In the genomic region with DNA sequence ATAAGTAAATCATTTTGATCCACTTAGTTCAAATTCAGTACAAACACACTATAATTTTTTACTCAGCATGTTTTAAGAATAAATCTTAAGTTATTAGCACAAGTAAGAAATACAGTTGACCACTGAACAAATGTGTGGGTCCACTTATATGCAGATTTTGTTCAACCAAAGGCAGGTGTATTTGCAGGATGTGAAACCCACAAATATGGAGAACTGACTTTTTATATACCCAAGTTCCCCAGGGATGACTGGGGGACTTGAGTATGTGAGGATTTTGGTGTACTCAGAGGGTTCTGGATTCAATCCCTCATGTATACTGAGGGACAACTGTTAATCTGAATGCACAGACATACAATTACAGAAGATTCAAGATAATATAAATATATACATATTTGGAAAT, we compare ENCODE assay signal across 31 cellular contexts. TPM values are rescaled to one million over a fixed set of nuclear protein-coding genes. Genes with fewer than 3 reads are reported as not detected.
DNase-seq lines count a peak whose midpoint lies in the region; ATAC-seq, FAIRE-seq and TF ChIP-seq lines count a peak whose summit lies in the region.
"Had no signal": no experiment of that assay in that cellular context is flagged by ENCODE, and none has a peak within 500 bp of the region (broad histone marks: within the 10 kb centered on the region; RNA-seq: fewer than 3 reads in every experiment).

No MANE protein-coding gene starts in this region.

- no peak overlapping the region for H3K9ac ChIP-seq in OCI-LY3 (ENCODE audit: low read length)
- H3K9ac ChIP-seq: parathyroid adenoma had no signal

- FAIRE-seq in small intestine (lab: Jason Lieb, UNC), result no peak
- FAIRE-seq: A549 had no signal

- no peak overlapping the region for H3K27ac ChIP-seq in OCI-LY3 (ENCODE audit: low read length)
- no peak overlapping the region for H3K27ac ChIP-seq in ovary
- no peak overlapping the region for H3K27ac ChIP-seq in small intestine (ENCODE audit: low read depth in 1 of 2, low read length in 1 of 2)
- H3K27ac ChIP-seq: A549, body of pancreas, esophagus squamous epithelium, heart left ventricle, left ventricle myocardium inferior, parathyroid adenoma, SJCRH30, thoracic aorta, uterus had no signal

- TF ChIP-seq EP300 in ovary (IDR thresholded peaks at IDR 0.05), result no peak

- H3K4me1 ChIP-seq in OCI-LY3 (ENCODE audit: low read length) (peaks cover 38% of the 10 kb centered on the region), ovary (ENCODE audit: insufficient read depth) (no peaks in the 10 kb centered on the region), small intestine (ENCODE audit: control insufficient read depth in 2 of 2, insufficient read depth in 1 of 2, low read depth in 1 of 2, low read length in 1 of 2) (no peaks in the 10 kb centered on the region)
- H3K4me1 ChIP-seq: body of pancreas, parathyroid adenoma, SJCRH30, uterus had no signal

- peak; percentile 36 for ATAC-seq in GM18868 (IDR thresholded peaks at IDR 0.05; ENCODE audit: unreplicated experiment)
- peak; percentile 53 for ATAC-seq in GM21515 (IDR thresholded peaks at IDR 0.05; ENCODE audit: unreplicated experiment)
- ATAC-seq in HG02885 (IDR thresholded peaks at IDR 0.05; ENCODE audit: poor library complexity, unreplicated experiment), result peak; percentile 56
- ATAC-seq in GM21526 (IDR thresholded peaks at IDR 0.05; ENCODE audit: low FRiP score, unreplicated experiment), result no peak
- ATAC-seq: A549, body of pancreas, heart left ventricle had no signal

- no peaks in the 10 kb centered on the region for H4K20me1 ChIP-seq in OCI-LY3 (ENCODE audit: insufficient read depth, low read length)

- 0 out of 2 replicates have a peak overlapping the region, but pooled peaks have one; percentile 25 for H3K4me2 ChIP-seq in OCI-LY3 (ENCODE audit: low read length)
- H3K4me2 ChIP-seq: A549 had no signal

- no peak for DNase-seq in effector CD8-positive, alpha-beta T cell (lab: John Stamatoyannopoulos, UW)
- DNase-seq in ovary (no peak), small intestine (no peak)
- DNase-seq: activated CD4-positive, alpha-beta T cell treated with anti-CD3 and anti-CD28 coated beads for 48 hours; activated naive CD4-positive, alpha-beta T cell treated with anti-CD3 and anti-CD28 coated beads, Interleukin-2, amount 50 U/mL, for 16 hours; activated T-cell treated with anti-CD3 and anti-CD28 coated beads for 4 hours; AML-193; body of pancreas; CD4-positive, alpha-beta T cell; esophagus squamous epithelium; foreskin melanocyte; H9; heart left ventricle; islet precursor cell; left ventricle myocardium inferior; mesenchymal stem cell; NCI-H1694 treated with DMSO at 0.1 percent for 48 hours; NCI-H510A; SJCRH30; stimulated activated CD4-positive, alpha-beta T cell treated with anti-CD3 and anti-CD28 coated beads, Interleukin-1b, Interleukin-23, amount 100 ng/mL, for 48 hours; uterus had no signal

- H3K27me3 ChIP-seq in OCI-LY3 (ENCODE audit: low read depth, low read length) (no peaks in the 10 kb centered on the region), ovary (no peaks in the 10 kb centered on the region), small intestine (ENCODE audit: control insufficient read depth in 2 of 2, insufficient read depth in 2 of 2, low read length in 2 of 2) (no peaks in the 10 kb centered on the region)
- H3K27me3 ChIP-seq: body of pancreas, esophagus squamous epithelium, heart left ventricle, SJCRH30, uterus had no signal

- H3K4me3 ChIP-seq in OCI-LY3 (ENCODE audit: low read length) (no peak overlapping the region), ovary (no peak overlapping the region), small intestine (ENCODE audit: low read depth in 1 of 2, low read length in 2 of 2) (no peak overlapping the region)
- H3K4me3 ChIP-seq: A549, body of pancreas, esophagus squamous epithelium, heart left ventricle, left ventricle myocardium inferior, SJCRH30, thoracic aorta, uterus had no signal

- intact Hi-C loops in ovary (cut with DNase I), result no loop called here

- no peak overlapping the region for H2AFZ ChIP-seq in OCI-LY3 (ENCODE audit: low read depth, low read length)
- H2AFZ ChIP-seq: parathyroid adenoma had no signal

- H3K9me3 ChIP-seq in OCI-LY3 (ENCODE audit: insufficient read depth, low read length) (no peaks in the 10 kb centered on the region), ovary (no peaks in the 10 kb centered on the region), small intestine (ENCODE audit: control insufficient read depth, low read depth) (no peaks in the 10 kb centered on the region)
- H3K9me3 ChIP-seq: A549, body of pancreas, esophagus squamous epithelium, heart left ventricle, left ventricle myocardium inferior, SJCRH30, thoracic aorta, uterus had no signal

- TF ChIP-seq CTCF in OCI-LY3 (IDR thresholded peaks at IDR 0.05; ENCODE audit: low read depth, low read length) (no peak), ovary (IDR thresholded peaks at IDR 0.05) (no peak)

- H3K36me3 ChIP-seq in OCI-LY3 (replicated peaks; ENCODE audit: low read depth, low read length) (peaks cover 2% of the 10 kb centered on the region), ovary (no peaks in the 10 kb centered on the region), small intestine (ENCODE audit: control insufficient read depth in 2 of 2, insufficient read depth in 2 of 2, low read length in 2 of 2) (peaks cover 0 to 5% of the 10 kb centered on the region in 2 donors)
- H3K36me3 ChIP-seq: SJCRH30, thoracic aorta, uterus had no signal

- no peak for TF ChIP-seq POLR2A in ovary (IDR thresholded peaks at IDR 0.05)

- no peaks in the 10 kb centered on the region for H3K79me2 ChIP-seq in OCI-LY3 (ENCODE audit: low read length)
- H3K79me2 ChIP-seq: parathyroid adenoma had no signal

RNA-seq across cellular contexts. Expression of gene ERICH3, which starts 25.7 kb away (rescaled TPM):
- 10 to 100 TPM in 1 of 7 donors, 1 to 10 TPM in 3, under 1 TPM in 3; 0.05 to 10.9 (median 1.1) TPM for total RNA-seq in ovary
- polyA plus RNA-seq in ovary, result under 1 TPM; 0.07 to 0.23 TPM
- under 1 TPM in 1 of 3 donors, not detected in 2; 0.15 TPM for polyA plus RNA-seq in small intestine
- total RNA-seq: activated T-helper 2 cell treated with anti-CD3 and anti-CD28 coated beads, Interferon-gamma antibody, Interleukin-2, Interleukin-4, amounts not matched to agents 10 μg/mL and 5 μg/mL and 100 μg/mL, durations not matched to agents 14 hours and 24 hours and 36 hours; CD4-positive, alpha-beta T cell; esophagus squamous epithelium; H9; left ventricle myocardium inferior; neural crest cell; SJCRH30; thoracic aorta had no signal
- polyA plus RNA-seq: A549 had no signal

RNA-seq across cellular contexts. Expression of gene CRYZ, which starts 33.5 kb away (rescaled TPM):
- total RNA-seq in ovary, result 10 to 100 TPM; 24.9 to 75.8 (median 28.8) TPM
- polyA plus RNA-seq in ovary (10 to 100 TPM; 24.0 to 24.5 TPM), small intestine (100 to 1,000 TPM in 1 of 3 donors, 10 to 100 TPM in 2; 28.7 to 157 (median 92.1) TPM)

RNA-seq across cellular contexts. Expression of gene TYW3, which starts 33.6 kb away (rescaled TPM):
- 10 to 100 TPM; 11.6 to 30.9 (median 24.9) TPM for total RNA-seq in ovary
- 10 to 100 TPM; 18.3 to 21.7 TPM for polyA plus RNA-seq in ovary
- polyA plus RNA-seq in small intestine, result 10 to 100 TPM; 11.0 to 11.6 (median 11.2) TPM
